8 cellular contexts compared by ENCODE assay signal in genomic region chr1:61743432-61743705, GRCh38. TPM values are rescaled to one million over a fixed set of nuclear protein-coding genes. Genes with fewer than 3 reads are reported as not detected.
DNase-seq lines count a peak whose midpoint lies in the region; ATAC-seq and TF ChIP-seq lines count a peak whose summit lies in the region.

No MANE protein-coding gene starts in this region.

- no peaks in the 10 kb centered on the region for H3K79me2 ChIP-seq in osteoblast (ENCODE audit: insufficient read depth, low read length)

- ATAC-seq in HG03571 (IDR thresholded peaks at IDR 0.05; ENCODE audit: unreplicated experiment) (no peak), HG03457 (IDR thresholded peaks at IDR 0.05; ENCODE audit: unreplicated experiment) (no peak), GM19023 (IDR thresholded peaks at IDR 0.05; ENCODE audit: unreplicated experiment) (no peak)

- POLR2A ChIA-PET in RWPE1 (lab: Yijun Ruan, JAX; ENCODE audit: low non-redundant PET) = no interaction called here

- TF ChIP-seq CTCF in RWPE1 (conservative IDR thresholded peaks at IDR 0.05; ENCODE audit: low read depth) (no peak), osteoblast (IDR thresholded peaks at IDR 0.05; ENCODE audit: extremely low read depth, low read depth, low read length) (no peak)

- H3K9me3 ChIP-seq in BLaER1 = no peaks in the 10 kb centered on the region
- no peaks in the 10 kb centered on the region for H3K9me3 ChIP-seq in esophagus (ENCODE audit: control insufficient read depth in 2 of 2, insufficient read depth in 1 of 2, low read depth in 1 of 2, low read length in 1 of 2)
- no peaks in the 10 kb centered on the region for H3K9me3 ChIP-seq in osteoblast (ENCODE audit: low read depth, low read length)

- H3K27me3 ChIP-seq in BLaER1 = peaks cover 26% of the 10 kb centered on the region
- no peaks in the 10 kb centered on the region for H3K27me3 ChIP-seq in esophagus (ENCODE audit: control insufficient read depth in 1 of 2, insufficient read depth in 2 of 2, low read length in 2 of 2)
- H3K27me3 ChIP-seq in osteoblast (ENCODE audit: insufficient read depth, low read length) = no peaks in the 10 kb centered on the region

- no peaks in the 10 kb centered on the region for H4K20me1 ChIP-seq in BLaER1
- H4K20me1 ChIP-seq in osteoblast (ENCODE audit: insufficient read depth, low read length) = no peaks in the 10 kb centered on the region

- H3K9ac ChIP-seq in BLaER1 = no peak overlapping the region

- CTCF ChIA-PET in RWPE1 (lab: Yijun Ruan, JAX) = interaction anchor here (0.6 to 0.7 kb wide), 2 partner anchors 10 to 694 kb away, joined by 3 to 4 read pairs; no protein-coding TSS in a partner anchor

- peak overlapping the region; percentile 90 for H2AFZ ChIP-seq in osteoblast (ENCODE audit: low read length)

- no peaks in the 10 kb centered on the region for H3K36me3 ChIP-seq in BLaER1
- H3K36me3 ChIP-seq in esophagus (ENCODE audit: control insufficient read depth in 2 of 2, insufficient read depth in 2 of 2, low read length in 1 of 2) = no peaks in the 10 kb centered on the region
- H3K36me3 ChIP-seq in osteoblast (ENCODE audit: insufficient read depth, low read length) = no peaks in the 10 kb centered on the region

- H3K4me3 ChIP-seq in BLaER1 (peak overlapping the region; percentile 79), esophagus (ENCODE audit: low read depth in 1 of 2, low read length in 2 of 2) (peak overlapping the region; percentile 86 to 88), osteoblast (ENCODE audit: insufficient read depth, low read length) (peak overlapping the region; percentile 79)

- 38 to 39% methylated on average over 5 of the region's 5 CpGs for WGBS in esophagus, 2 donors

- H3K4me1 ChIP-seq in BLaER1 = peaks cover 11% of the 10 kb centered on the region
- peaks cover 2 to 3% of the 10 kb centered on the region in 2 donors for H3K4me1 ChIP-seq in esophagus (ENCODE audit: control insufficient read depth in 2 of 2, insufficient read depth in 2 of 2, low read length in 1 of 2)
- H3K4me1 ChIP-seq in osteoblast (ENCODE audit: insufficient read depth, low read length) = no peaks in the 10 kb centered on the region

- H3K4me2 ChIP-seq in BLaER1 (peak overlapping the region; percentile 81), osteoblast (ENCODE audit: insufficient read depth, low read length) (peak overlapping the region; percentile 62)

- DNase-seq in RWPE1 (ENCODE audit: low spot score) = no peak
- peak; percentile 78 for DNase-seq in osteoblast (ENCODE audit: insufficient read length, low spot score, missing footprints)
- DNase-seq in stimulated activated CD4-positive, alpha-beta T cell treated with anti-CD3 and anti-CD28 coated beads, Interleukin-2, amount 100 ng/mL, for 24 hours = no peak

- H3K27ac ChIP-seq in BLaER1 = no peak overlapping the region
- H3K27ac ChIP-seq in RWPE1 = peak overlapping the region; percentile 84
- peak overlapping the region; percentile 96 to 99 for H3K27ac ChIP-seq in esophagus (ENCODE audit: low read depth in 2 of 2, low read length in 1 of 2)
- peak overlapping the region; percentile 63 for H3K27ac ChIP-seq in osteoblast (ENCODE audit: low read depth, low read length)

RNA-seq across cellular contexts. Expression of gene PATJ, which starts 1.1 kb away (rescaled TPM):
- 10 to 100 TPM; 17.2 to 28.6 TPM for polyA plus RNA-seq in esophagus
- 8.8 and 10.1 TPM in 2 replicates for total RNA-seq in osteoblast

RNA-seq across cellular contexts. Expression of gene TM2D1, which starts 18.4 kb away (rescaled TPM):
- polyA plus RNA-seq in esophagus = 10 to 100 TPM in 1 of 2 donors, 1 to 10 TPM in 1; 7.6 to 17.4 TPM
- 40.2 and 42.1 TPM in 2 replicates for total RNA-seq in osteoblast
